Comparison of ENCODE assay signal across 8 cellular contexts in the genomic region with DNA sequence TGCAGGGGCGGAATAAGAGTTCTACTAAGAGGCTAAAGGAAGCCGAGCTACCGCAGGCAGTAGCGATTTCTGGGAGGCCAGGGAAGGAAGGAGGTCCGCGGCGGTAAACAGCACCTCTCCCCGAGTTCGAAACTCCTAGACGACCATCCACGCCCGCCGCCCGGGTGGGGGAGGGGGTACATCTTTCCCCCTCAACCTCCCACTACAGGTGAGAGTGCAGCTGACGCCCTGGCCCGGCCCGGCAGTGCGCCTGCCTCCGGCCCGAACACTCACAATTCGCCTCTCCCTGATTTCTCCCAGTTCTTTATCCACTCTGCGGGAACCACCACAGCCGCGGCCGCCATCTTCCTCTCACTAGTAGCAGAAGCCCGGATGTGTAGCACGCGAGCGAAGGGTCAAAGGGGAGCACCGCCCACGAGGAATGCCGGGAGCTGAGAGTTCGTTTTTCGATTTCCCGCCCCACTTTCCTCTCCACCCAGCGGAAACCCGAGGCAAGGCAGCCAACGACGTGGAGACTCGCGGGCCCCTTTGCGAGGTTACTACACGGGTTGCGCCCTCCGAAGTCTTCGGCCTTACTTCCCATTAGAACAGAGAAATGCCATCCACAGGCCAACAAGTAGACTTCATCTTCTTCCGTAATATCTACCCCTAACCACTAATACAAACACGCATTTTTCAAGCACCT.
A peak's percentile ranks its signal among the peaks of the same experiment; 100 is the strongest.
DNase-seq lines count a peak whose midpoint lies in the region; ATAC-seq, FAIRE-seq and TF ChIP-seq lines count a peak whose summit lies in the region.

A gene with protein sequence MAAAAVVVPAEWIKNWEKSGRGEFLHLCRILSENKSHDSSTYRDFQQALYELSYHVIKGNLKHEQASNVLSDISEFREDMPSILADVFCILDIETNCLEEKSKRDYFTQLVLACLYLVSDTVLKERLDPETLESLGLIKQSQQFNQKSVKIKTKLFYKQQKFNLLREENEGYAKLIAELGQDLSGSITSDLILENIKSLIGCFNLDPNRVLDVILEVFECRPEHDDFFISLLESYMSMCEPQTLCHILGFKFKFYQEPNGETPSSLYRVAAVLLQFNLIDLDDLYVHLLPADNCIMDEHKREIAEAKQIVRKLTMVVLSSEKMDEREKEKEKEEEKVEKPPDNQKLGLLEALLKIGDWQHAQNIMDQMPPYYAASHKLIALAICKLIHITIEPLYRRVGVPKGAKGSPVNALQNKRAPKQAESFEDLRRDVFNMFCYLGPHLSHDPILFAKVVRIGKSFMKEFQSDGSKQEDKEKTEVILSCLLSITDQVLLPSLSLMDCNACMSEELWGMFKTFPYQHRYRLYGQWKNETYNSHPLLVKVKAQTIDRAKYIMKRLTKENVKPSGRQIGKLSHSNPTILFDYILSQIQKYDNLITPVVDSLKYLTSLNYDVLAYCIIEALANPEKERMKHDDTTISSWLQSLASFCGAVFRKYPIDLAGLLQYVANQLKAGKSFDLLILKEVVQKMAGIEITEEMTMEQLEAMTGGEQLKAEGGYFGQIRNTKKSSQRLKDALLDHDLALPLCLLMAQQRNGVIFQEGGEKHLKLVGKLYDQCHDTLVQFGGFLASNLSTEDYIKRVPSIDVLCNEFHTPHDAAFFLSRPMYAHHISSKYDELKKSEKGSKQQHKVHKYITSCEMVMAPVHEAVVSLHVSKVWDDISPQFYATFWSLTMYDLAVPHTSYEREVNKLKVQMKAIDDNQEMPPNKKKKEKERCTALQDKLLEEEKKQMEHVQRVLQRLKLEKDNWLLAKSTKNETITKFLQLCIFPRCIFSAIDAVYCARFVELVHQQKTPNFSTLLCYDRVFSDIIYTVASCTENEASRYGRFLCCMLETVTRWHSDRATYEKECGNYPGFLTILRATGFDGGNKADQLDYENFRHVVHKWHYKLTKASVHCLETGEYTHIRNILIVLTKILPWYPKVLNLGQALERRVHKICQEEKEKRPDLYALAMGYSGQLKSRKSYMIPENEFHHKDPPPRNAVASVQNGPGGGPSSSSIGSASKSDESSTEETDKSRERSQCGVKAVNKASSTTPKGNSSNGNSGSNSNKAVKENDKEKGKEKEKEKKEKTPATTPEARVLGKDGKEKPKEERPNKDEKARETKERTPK (N-terminal part only) (minus strand): TSS at position 374 of the 685 bp plus-strand sequence. CDS start 30 bp downstream, at position 344.

- H3K27ac ChIP-seq in brain microvascular endothelial cell: peak within 1 kb of the TSS; percentile 69

- no peaks in the 10 kb centered on the region for H3K36me3 ChIP-seq in brain microvascular endothelial cell (replicated peaks)

- FAIRE-seq in A204.1 (lab: Jason Lieb, UNC): peak; percentile 16

- no peaks in the 10 kb centered on the region for H3K27me3 ChIP-seq in brain microvascular endothelial cell (replicated peaks)

- ATAC-seq in GM18519 (IDR thresholded peaks at IDR 0.05; ENCODE audit: low FRiP score, unreplicated experiment) (peak; percentile 70), HG03064 (IDR thresholded peaks at IDR 0.05; ENCODE audit: low read depth, unreplicated experiment) (peak; percentile 80)

- DNase-seq in NCI-H2107 (lab: John Stamatoyannopoulos, UW): peak; percentile 80
- DNase-seq in UCSD-AML1 (lab: John Stamatoyannopoulos, UW; ENCODE audit: unreplicated experiment): peak; percentile 86
- DNase-seq in brain microvascular endothelial cell: peak; percentile 87
- DNase-seq in skeletal muscle cell (ENCODE audit: low read depth): peak; percentile 55

- peak; percentile 54 for TF ChIP-seq CTCF in brain microvascular endothelial cell (IDR thresholded peaks at IDR 0.05; ENCODE audit: low read depth, low read length, missing control alignments)

- in situ Hi-C loops in brain microvascular endothelial cell (cut with HindIII; ENCODE audit: low pct_ligation_motif_present, low sequenced_read_pairs): no loop called here

- H3K4me3 ChIP-seq in brain microvascular endothelial cell (ENCODE audit: low read depth, low read length) (peak within 1 kb of the TSS; percentile 88), iPS-11a (ENCODE audit: low read depth, low read length) (peak within 1 kb of the TSS; percentile 77), skeletal muscle cell (ENCODE audit: low read depth, low read length) (peak within 1 kb of the TSS; percentile 76)

Comparison
In these comparisons a context has a peak if more than half of its experiments do, and no peak if none do; other contexts are left out.
1. Peak in every context shown above with its lines: DNase-seq, ATAC-seq, H3K4me3 ChIP-seq and H3K27ac ChIP-seq.